ENCODE assay signal across 9 cellular contexts in the genomic region with DNA sequence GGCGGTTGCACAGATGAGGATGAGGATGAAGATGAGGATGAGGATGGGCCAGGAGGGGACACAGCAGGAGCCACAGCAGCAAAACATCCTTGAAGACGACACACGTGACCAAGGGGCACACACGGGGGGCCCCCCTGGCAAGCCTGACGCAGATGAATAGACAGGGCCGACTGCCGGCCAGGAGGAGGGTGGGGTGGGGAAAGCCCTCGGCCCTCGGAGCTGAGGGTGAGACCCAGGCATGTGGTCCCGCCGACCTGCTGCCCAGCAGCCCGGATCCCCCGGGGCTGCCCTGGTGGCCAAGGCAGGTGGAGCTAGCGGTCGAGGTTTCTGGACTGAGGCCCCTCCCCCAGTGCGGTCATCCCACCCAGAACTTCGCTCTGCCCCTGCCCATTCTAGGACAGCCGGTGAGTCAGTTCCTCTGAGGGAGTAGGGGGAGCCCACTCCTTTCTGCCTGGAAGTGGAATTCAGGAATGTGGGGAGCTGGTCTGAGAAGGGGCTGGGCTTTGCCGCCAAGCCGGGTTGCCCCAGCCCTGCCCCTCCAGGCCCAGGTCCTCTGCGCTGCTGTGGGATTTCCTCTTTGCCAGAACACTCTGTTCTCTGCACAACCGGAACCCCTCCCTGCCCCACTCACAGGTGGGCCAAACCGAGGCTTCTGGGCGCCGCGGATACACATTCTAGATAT. TPM values are rescaled to one million over a fixed set of nuclear protein-coding genes. Genes with fewer than 3 reads are reported as not detected.
A peak's percentile ranks its signal among the peaks of the same experiment; 100 is the strongest.
DNase-seq lines count a peak whose midpoint lies in the region; ATAC-seq lines count a peak whose summit lies in the region.
"Had no signal": no experiment of that assay in that cellular context is flagged by ENCODE, and none has a peak within 500 bp of the region (broad histone marks: within the 10 kb centered on the region; RNA-seq: fewer than 3 reads in every experiment).

No MANE protein-coding gene starts in this region.

- intact Hi-C loops in posterior vena cava (cut with DNase I): loop anchor here in 1 of 2 donors (10.0 kb wide), 1 partner anchor 97 kb away; no protein-coding TSS in a partner anchor

- peak; percentile 24 to 32 for DNase-seq in activated CD4-positive, alpha-beta T cell treated with anti-CD3 and anti-CD28 coated beads, Interleukin-2, amount 50 U/mL, for 48 hours
- DNase-seq in posterior vena cava (ENCODE audit: low spot score) (peak; percentile 86), SW 1271 (lab: John Stamatoyannopoulos, UW) (no peak), 8988T (no peak), DMS153 treated with DMSO at 0.1 percent for 48 hours (lab: John Stamatoyannopoulos, UW; ENCODE audit: unreplicated experiment) (no peak)

- no peaks in the 10 kb centered on the region for H3K36me3 ChIP-seq in ES-I3 (ENCODE audit: insufficient read depth, low read length)
- H3K36me3 ChIP-seq: pancreas had no signal

- H3K9me3 ChIP-seq in ES-I3 (ENCODE audit: control insufficient read depth, insufficient read depth, low read length): no peaks in the 10 kb centered on the region
- H3K9me3 ChIP-seq: pancreas had no signal

- peaks cover 43% of the 10 kb centered on the region for H3K4me1 ChIP-seq in ES-I3 (ENCODE audit: insufficient read depth, low read length)

- H3K9ac ChIP-seq in ES-I3 (ENCODE audit: low read depth, low read length): peak overlapping the region; percentile 25; the same call in 1 of the 2 replicates

- peak; percentile 48 for ATAC-seq in HG02943 (IDR thresholded peaks at IDR 0.05; ENCODE audit: low read depth, unreplicated experiment)
- ATAC-seq in esophagus mucosa: peak; percentile 52
- ATAC-seq: pancreas had no signal

RNA-seq across cellular contexts. Expression of a gene that starts 9.9 kb away (rescaled TPM):
- 2.6 TPM for total RNA-seq in esophagus mucosa
- total RNA-seq in posterior vena cava: 10 to 100 TPM; 16.3 to 24.5 TPM

RNA-seq across cellular contexts. Expression of a gene that starts 12.3 kb away (rescaled TPM):
- total RNA-seq in esophagus mucosa: 0.64 TPM
- total RNA-seq in posterior vena cava: 1 to 10 TPM; 1.6 to 4.7 TPM

RNA-seq across cellular contexts. Expression of a gene that starts 26.3 kb away (rescaled TPM):
- 36.8 TPM for total RNA-seq in esophagus mucosa
- total RNA-seq in posterior vena cava: 10 to 100 TPM; 26.7 to 31.4 TPM

RNA-seq across cellular contexts. Expression of a gene that starts 58.1 kb away (rescaled TPM):
- total RNA-seq in esophagus mucosa (24.0 TPM), posterior vena cava (1 to 10 TPM; 3.0 to 3.1 TPM)

Comparison
In these comparisons a context has a peak if more than half of its experiments do, and no peak if none do; other contexts are left out.
1. DNase-seq: peak in activated CD4-positive, alpha-beta T cell treated with anti-CD3 and anti-CD28 coated beads, Interleukin-2, amount 50 U/mL, for 48 hours (2 of 2) and posterior vena cava (single experiment); none in SW 1271 (0 of 2), 8988T (single experiment) and DMS153 treated with DMSO at 0.1 percent for 48 hours (single experiment).